In the genomic region with DNA sequence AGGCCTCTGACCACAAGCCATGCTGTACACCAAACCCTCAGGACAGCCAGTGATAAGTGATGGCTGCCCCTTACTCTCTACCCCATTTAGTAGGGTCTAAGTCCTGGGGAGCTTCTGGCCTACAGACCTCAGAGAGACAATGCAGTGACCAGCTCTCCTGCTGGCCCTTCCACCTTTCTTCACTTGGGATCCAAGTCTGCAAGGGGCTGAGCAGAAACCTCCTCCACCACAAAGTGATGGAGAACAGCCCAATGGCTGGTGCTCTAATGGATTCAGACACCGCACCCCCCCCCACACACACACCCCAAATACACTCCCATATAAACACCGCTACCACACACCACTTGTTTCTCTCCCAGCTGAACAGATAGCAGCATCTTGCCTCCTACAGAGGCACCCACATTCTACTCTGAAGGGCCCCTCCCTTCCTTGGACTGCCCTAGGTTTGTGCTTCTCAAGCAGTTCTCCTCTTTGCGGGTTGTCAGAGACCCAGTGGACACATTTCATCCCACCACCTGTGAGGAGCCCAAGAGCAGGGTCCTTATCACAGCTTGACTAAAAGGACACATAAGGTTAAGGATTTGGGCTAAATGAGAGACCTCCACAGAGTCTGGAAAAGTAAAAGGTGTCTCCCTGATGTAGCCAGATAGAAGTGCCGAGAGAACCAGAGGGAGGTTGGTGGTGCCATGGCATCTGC, we compare ENCODE assay signal across 18 cellular contexts. TPM values are rescaled to one million over a fixed set of nuclear protein-coding genes. Genes with fewer than 3 reads are reported as not detected.
DNase-seq lines count a peak whose midpoint lies in the region; ATAC-seq and FAIRE-seq lines count a peak whose summit lies in the region.
"Had no signal": no experiment of that assay in that cellular context is flagged by ENCODE, and none has a peak within 500 bp of the region (broad histone marks: within the 10 kb centered on the region; RNA-seq: fewer than 3 reads in every experiment).

No MANE protein-coding gene starts in this region.

- no peak overlapping the region for H4K8ac ChIP-seq in mesenchymal stem cell (ENCODE audit: low read length)

- peaks cover 25% of the 10 kb centered on the region for H3K27me3 Mint-ChIP-seq in activated naive CD8-positive, alpha-beta T cell treated with anti-CD3 and anti-CD28 coated beads for 36 hours
- H3K27me3 Mint-ChIP-seq in stimulated activated naive B cell treated with anti-CD40 and anti-IgM and Interleukin-4, amounts not matched to agents 10 μg/mL and 1 μg/mL and 100 μg/mL, for 72 hours: peaks cover 32 to 36% of the 10 kb centered on the region in 2 donors

- H3K4me1 ChIP-seq in mesenchymal stem cell (ENCODE audit: control insufficient read depth, insufficient read depth, low read depth, low read length): peaks cover 38% of the 10 kb centered on the region

- H3K79me1 ChIP-seq in mesenchymal stem cell (replicated peaks; ENCODE audit: low read length, poor library complexity, severe bottlenecking): peaks cover 6% of the 10 kb centered on the region

- peak overlapping the region; percentile 62 for H2AK5ac ChIP-seq in mesenchymal stem cell (ENCODE audit: low read length, severe bottlenecking)

- no peak for FAIRE-seq in urothelium cell line (lab: Jason Lieb, UNC)

- no peak overlapping the region for H4K91ac ChIP-seq in mesenchymal stem cell (ENCODE audit: low read length)

- no peak overlapping the region for H3K14ac ChIP-seq in mesenchymal stem cell (ENCODE audit: low read length in 2 of 2)

- peak; percentile 53 for DNase-seq in activated CD8-positive, alpha-beta memory T cell treated with anti-CD3 and anti-CD28 coated beads for 24 hours
- DNase-seq in activated CD8-positive, alpha-beta memory T cell treated with anti-CD3 and anti-CD28 coated beads, Interleukin-2, amount 50 U/mL, for 4 hours: no peak
- no peak for DNase-seq in activated naive CD8-positive, alpha-beta T cell treated with anti-CD3 and anti-CD28 coated beads for 36 hours
- DNase-seq in mesenchymal stem cell (no peak), A172 (ENCODE audit: low spot score) (no peak), urothelium cell line (ENCODE audit: low spot score) (no peak), GM19238 (ENCODE audit: insufficient read length, low spot score) (no peak)
- DNase-seq in stimulated activated naive B cell treated with anti-CD40 and anti-IgM and Interleukin-4, amounts not matched to agents 10 μg/mL and 1 μg/mL and 100 μg/mL, for 72 hours: no peak
- DNase-seq: CD4-positive, CD25-positive, alpha-beta regulatory T cell; DND-41; effector memory CD4-positive, alpha-beta T cell; hippocampal formation; Kasumi-1; left cardiac atrium; NCI-H1417 treated with DMSO at 0.1 percent for 48 hours; stimulated activated naive CD4-positive, alpha-beta T cell had no signal

- H3K9me3 ChIP-seq in mesenchymal stem cell (ENCODE audit: control insufficient read depth, low read length): no peaks in the 10 kb centered on the region
- H3K9me3 ChIP-seq: upper lobe of left lung had no signal

- H3K27ac Mint-ChIP-seq in activated naive CD8-positive, alpha-beta T cell treated with anti-CD3 and anti-CD28 coated beads for 36 hours: no peak overlapping the region
- peak overlapping the region; percentile 4 for H3K27ac Mint-ChIP-seq in stimulated activated naive B cell treated with anti-CD40 and anti-IgM and Interleukin-4, amounts not matched to agents 10 μg/mL and 1 μg/mL and 100 μg/mL, for 72 hours
- H3K27ac Mint-ChIP-seq: CD4-positive, CD25-positive, alpha-beta regulatory T cell had no signal

- no peak overlapping the region for H2BK5ac ChIP-seq in mesenchymal stem cell (ENCODE audit: low read depth, low read length, poor library complexity, severe bottlenecking)

- H3K36me3 ChIP-seq in mesenchymal stem cell (ENCODE audit: control insufficient read depth in 1 of 2, insufficient read depth in 2 of 2, low read depth in 1 of 2, low read length in 2 of 2): peaks cover 0 to 9% of the 10 kb centered on the region in 2 experiments
- H3K36me3 ChIP-seq: cardiac muscle cell, upper lobe of left lung had no signal

- no peak overlapping the region for H3K4ac ChIP-seq in mesenchymal stem cell (ENCODE audit: low read depth in 1 of 2, low read length in 2 of 2)

- no peak overlapping the region for H3K4me3 ChIP-seq in mesenchymal stem cell (ENCODE audit: insufficient read depth in 1 of 2, low read depth in 1 of 2, low read length in 2 of 2)

- WGBS in mesenchymal stem cell: 97% methylated on average over 4 of the region's 4 CpGs

- ATAC-seq in stimulated activated naive B cell treated with anti-CD40 and anti-IgM and Interleukin-4, amounts not matched to agents 10 μg/mL and 1 μg/mL and 100 μg/mL, for 72 hours (replicated peaks): no peak
- ATAC-seq: left cardiac atrium had no signal

- H3K36me3 Mint-ChIP-seq in activated naive CD8-positive, alpha-beta T cell treated with anti-CD3 and anti-CD28 coated beads for 36 hours: no peaks in the 10 kb centered on the region
- H3K36me3 Mint-ChIP-seq in stimulated activated naive B cell treated with anti-CD40 and anti-IgM and Interleukin-4, amounts not matched to agents 10 μg/mL and 1 μg/mL and 100 μg/mL, for 72 hours: no peaks in the 10 kb centered on the region
- H3K36me3 Mint-ChIP-seq: CD4-positive, CD25-positive, alpha-beta regulatory T cell had no signal

- peak overlapping the region in 1 of 2 experiments; percentile 6 for H2BK12ac ChIP-seq in mesenchymal stem cell (ENCODE audit: low read length in 2 of 2)

- peak overlapping the region; percentile 29 for H3K4me3 Mint-ChIP-seq in activated naive CD8-positive, alpha-beta T cell treated with anti-CD3 and anti-CD28 coated beads for 36 hours
- peak overlapping the region in 1 of 2 donors; percentile 26 for H3K4me3 Mint-ChIP-seq in stimulated activated naive B cell treated with anti-CD40 and anti-IgM and Interleukin-4, amounts not matched to agents 10 μg/mL and 1 μg/mL and 100 μg/mL, for 72 hours
- H3K4me3 Mint-ChIP-seq: CD4-positive, CD25-positive, alpha-beta regulatory T cell had no signal

- no peak overlapping the region for H3K18ac ChIP-seq in mesenchymal stem cell (ENCODE audit: low read depth in 1 of 2, low read length in 2 of 2)

- no peak overlapping the region for H3K4me2 ChIP-seq in mesenchymal stem cell (ENCODE audit: low read length, poor library complexity, severe bottlenecking)

- H3K23ac ChIP-seq in mesenchymal stem cell (ENCODE audit: low read length in 2 of 2): no peak overlapping the region

- no peaks in the 10 kb centered on the region for H3K9me3 Mint-ChIP-seq in activated naive CD8-positive, alpha-beta T cell treated with anti-CD3 and anti-CD28 coated beads for 36 hours
- H3K9me3 Mint-ChIP-seq in stimulated activated naive B cell treated with anti-CD40 and anti-IgM and Interleukin-4, amounts not matched to agents 10 μg/mL and 1 μg/mL and 100 μg/mL, for 72 hours: no peaks in the 10 kb centered on the region

- H2AFZ ChIP-seq in mesenchymal stem cell (ENCODE audit: low read depth, low read length): no peak overlapping the region

- no peak overlapping the region for H2BK15ac ChIP-seq in mesenchymal stem cell (ENCODE audit: low read depth, poor library complexity, severe bottlenecking)

- no peak overlapping the region for H3K9ac ChIP-seq in mesenchymal stem cell (ENCODE audit: low read length)

- H2BK120ac ChIP-seq in mesenchymal stem cell (ENCODE audit: low read depth, low read length): no peak overlapping the region

- H3K4me1 Mint-ChIP-seq in activated naive CD8-positive, alpha-beta T cell treated with anti-CD3 and anti-CD28 coated beads for 36 hours: peaks cover 14% of the 10 kb centered on the region
- peaks cover 7 to 21% of the 10 kb centered on the region in 2 donors for H3K4me1 Mint-ChIP-seq in stimulated activated naive B cell treated with anti-CD40 and anti-IgM and Interleukin-4, amounts not matched to agents 10 μg/mL and 1 μg/mL and 100 μg/mL, for 72 hours

- no peak overlapping the region for H3K27ac ChIP-seq in mesenchymal stem cell (ENCODE audit: low read length, poor library complexity, severe bottlenecking)
- H3K27ac ChIP-seq: cardiac muscle cell had no signal

- H3K27me3 ChIP-seq in mesenchymal stem cell (ENCODE audit: control insufficient read depth in 1 of 2, insufficient read depth in 1 of 2, low read length in 2 of 2): no peaks in the 10 kb centered on the region
- H3K27me3 ChIP-seq: cardiac muscle cell had no signal

RNA-seq across cellular contexts. Expression of a gene that starts 1.3 kb away (rescaled TPM):
- under 1 TPM in 1 of 2 experiments, not detected in 1; 0.31 TPM for total RNA-seq in activated naive CD8-positive, alpha-beta T cell treated with anti-CD3 and anti-CD28 coated beads for 36 hours
- polyA plus RNA-seq in mesenchymal stem cell (2013, experiment 1 of 2): 33.9 TPM
- 34.0 TPM for polyA plus RNA-seq in mesenchymal stem cell (2013, experiment 2 of 2)
- total RNA-seq in A172 (2014; rRNA removed; shearing (Covaris generic)): 0.05 TPM in 1 of 2 replicates, not detected in the other
- total RNA-seq: CD4-positive, CD25-positive, alpha-beta regulatory T cell had no signal
- polyA plus RNA-seq: CD4-positive, CD25-positive, alpha-beta regulatory T cell had no signal

RNA-seq across cellular contexts. Expression of a gene that starts 28.6 kb away (rescaled TPM):
- 1 to 10 TPM; 8.1 to 8.7 TPM for total RNA-seq in activated naive CD8-positive, alpha-beta T cell treated with anti-CD3 and anti-CD28 coated beads for 36 hours
- polyA plus RNA-seq in mesenchymal stem cell (2013, experiment 1 of 2): 110 TPM
- polyA plus RNA-seq in mesenchymal stem cell (2013, experiment 2 of 2): 108 TPM
- total RNA-seq in A172 (2014; rRNA removed; shearing (Covaris generic)): 58.7 and 71.7 TPM in 2 replicates
- total RNA-seq: CD4-positive, CD25-positive, alpha-beta regulatory T cell had no signal
- polyA plus RNA-seq: CD4-positive, CD25-positive, alpha-beta regulatory T cell had no signal

RNA-seq across cellular contexts. Expression of a gene that starts 38.0 kb away (rescaled TPM):
- total RNA-seq in activated naive CD8-positive, alpha-beta T cell treated with anti-CD3 and anti-CD28 coated beads for 36 hours: 1 to 10 TPM in 1 of 2 experiments, under 1 TPM in 1; 0.95 to 1.3 TPM
- polyA plus RNA-seq in mesenchymal stem cell (2013, experiment 1 of 2): 1.8 TPM
- polyA plus RNA-seq in mesenchymal stem cell (2013, experiment 2 of 2): 1.9 TPM
- 4.9 and 5.8 TPM in 2 replicates for total RNA-seq in A172 (2014; rRNA removed; shearing (Covaris generic))
- total RNA-seq: CD4-positive, CD25-positive, alpha-beta regulatory T cell had no signal
- polyA plus RNA-seq: CD4-positive, CD25-positive, alpha-beta regulatory T cell had no signal
